Comparison of ENCODE assay signal across 8 cellular contexts in the genomic region with DNA sequence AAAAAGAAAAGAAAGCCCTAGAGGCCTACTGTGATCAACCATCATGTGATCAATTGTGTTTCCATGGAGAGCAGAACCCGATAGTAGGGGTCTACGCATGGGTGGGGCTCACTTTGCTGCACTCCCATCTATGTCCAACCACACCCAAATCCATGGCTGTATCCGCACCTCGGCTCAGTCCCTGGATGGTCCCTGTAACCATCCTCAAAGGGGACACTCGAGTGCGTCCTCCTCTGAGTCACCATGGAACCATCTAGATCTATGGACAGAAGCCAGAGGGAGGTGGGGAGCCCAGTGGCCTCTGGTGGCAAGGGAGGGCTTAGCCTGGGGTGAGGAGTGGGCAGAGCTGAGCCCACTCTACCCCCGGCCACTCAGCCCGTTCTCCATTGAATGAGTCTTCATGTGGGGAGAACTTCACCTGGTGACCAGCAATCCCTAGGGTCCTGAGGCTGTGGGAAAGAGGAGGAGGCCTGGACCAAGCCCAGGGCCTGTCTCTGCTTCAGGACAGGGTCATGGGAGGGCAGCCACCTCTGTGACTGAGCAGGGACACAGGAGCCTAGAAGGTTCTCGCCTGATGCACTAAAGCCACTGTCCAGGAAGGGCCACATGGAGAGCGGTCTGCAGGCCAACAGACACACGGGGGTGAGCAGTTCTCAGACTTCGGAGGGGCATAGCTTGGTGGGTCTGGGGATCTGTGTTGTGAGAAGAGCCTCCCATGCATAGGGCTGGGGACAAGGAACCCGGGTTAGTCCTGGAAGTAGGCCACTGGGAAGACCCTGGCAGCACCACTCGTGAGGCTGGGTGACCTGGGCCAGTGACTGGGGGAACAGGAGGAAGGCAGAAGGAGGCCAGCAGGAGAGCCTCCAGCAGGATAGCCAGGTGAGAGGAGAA. TPM values are rescaled to one million over a fixed set of nuclear protein-coding genes. Genes with fewer than 3 reads are reported as not detected.
DNase-seq lines count a peak whose midpoint lies in the region; ATAC-seq and TF ChIP-seq lines count a peak whose summit lies in the region.

No MANE protein-coding gene starts in this region.

- DNase-seq in H7 (no peak), WTC11 (ENCODE audit: low spot score) (no peak), sciatic nerve (ENCODE audit: low spot score) (peak; percentile 50), foreskin keratinocyte (no peak), aorta (no peak), middle frontal gyrus (ENCODE audit: extremely low spot score, low spot score) (no peak)

- H3K4me3 Mint-ChIP-seq in WTC11, result peak overlapping the region; percentile 88

- H3K27ac ChIP-seq in gastroesophageal sphincter (no peak overlapping the region), foreskin keratinocyte (no peak overlapping the region), aorta (ENCODE audit: low read depth in 1 of 2, low read length in 2 of 2) (no peak overlapping the region)

- no peak overlapping the region for H3K27ac Mint-ChIP-seq in WTC11

- H3K4me1 Mint-ChIP-seq in WTC11, result peaks cover 11% of the 10 kb centered on the region

- TF ChIP-seq POLR2A in gastroesophageal sphincter (IDR thresholded peaks at IDR 0.05), result no peak

- peaks cover 45% of the 10 kb centered on the region for H3K27me3 ChIP-seq in H7 (ENCODE audit: control insufficient read depth, insufficient read depth, low read length)
- H3K27me3 ChIP-seq in gastroesophageal sphincter, result peaks cover 97% of the 10 kb centered on the region
- peaks cover 30% of the 10 kb centered on the region for H3K27me3 ChIP-seq in foreskin keratinocyte
- H3K27me3 ChIP-seq in aorta (ENCODE audit: control insufficient read depth in 1 of 2, insufficient read depth in 2 of 2, low read length in 1 of 2), result no peaks in the 10 kb centered on the region

- CTCF ChIA-PET in WTC11 (lab: Charles Lee), result interaction anchor here (1.4 to 1.7 kb wide), 3 partner anchors 11 to 65 kb away, joined by 7 to 18 read pairs (median 10); no protein-coding TSS in a partner anchor

- H3K4me1 ChIP-seq in gastroesophageal sphincter (peaks cover 0 to 18% (median 11%) of the 10 kb centered on the region in 3 donors), foreskin keratinocyte (no peaks in the 10 kb centered on the region), aorta (ENCODE audit: control insufficient read depth in 1 of 2, insufficient read depth in 2 of 2, low read length in 2 of 2) (no peaks in the 10 kb centered on the region)

- POLR2A ChIA-PET in WTC11 (lab: Charles Lee), result no interaction called here

- H3K9me3 ChIP-seq in gastroesophageal sphincter (no peaks in the 10 kb centered on the region), aorta (ENCODE audit: control insufficient read depth, low read length) (peaks cover 2% of the 10 kb centered on the region)

- peaks cover 96% of the 10 kb centered on the region for H3K27me3 Mint-ChIP-seq in WTC11 (ENCODE audit: low read depth)

- H3K4me3 ChIP-seq in H7 (ENCODE audit: insufficient read depth, low read depth, low read length), result peak overlapping the region; percentile 62
- H3K4me3 ChIP-seq in gastroesophageal sphincter, result peak overlapping the region; percentile 41 to 63
- H3K4me3 ChIP-seq in aorta (ENCODE audit: low read length in 2 of 2), result no peak overlapping the region

- 79 to 100% methylated on average over 2 to 5 of the region's 14 CpGs for WGBS in gastroesophageal sphincter (ENCODE audit: low coverage in 1 of 2), 2 donors
- 84 to 87% methylated on average over 14 of the region's 14 CpGs for WGBS in aorta, 2 donors

- TF ChIP-seq CTCF in WTC11 (IDR thresholded peaks at IDR 0.05) (no peak), gastroesophageal sphincter (IDR thresholded peaks at IDR 0.05) (no peak), foreskin keratinocyte (conservative IDR thresholded peaks at IDR 0.05) (no peak)

- intact Hi-C loops in sciatic nerve (cut with DNase I) (no loop called here), aorta (cut with DNase I) (no loop called here)

- no peak for TF ChIP-seq EP300 in gastroesophageal sphincter (IDR thresholded peaks at IDR 0.05)

- ATAC-seq in WTC11, result no peak
- no peak for ATAC-seq in gastroesophageal sphincter
- ATAC-seq in sciatic nerve, result no peak
- no peak for ATAC-seq in foreskin keratinocyte
- no peak for ATAC-seq in aorta (ENCODE audit: low FRiP score)
- no peak for ATAC-seq in GM19463 (IDR thresholded peaks at IDR 0.05; ENCODE audit: unreplicated experiment)

- no peaks in the 10 kb centered on the region for H3K36me3 Mint-ChIP-seq in WTC11

- no peaks in the 10 kb centered on the region for H3K9me3 Mint-ChIP-seq in WTC11

- H3K36me3 ChIP-seq in H7 (replicated peaks; ENCODE audit: control insufficient read depth, insufficient read depth, low read length) (no peaks in the 10 kb centered on the region), gastroesophageal sphincter (no peaks in the 10 kb centered on the region), aorta (ENCODE audit: control insufficient read depth in 1 of 2, insufficient read depth in 2 of 2, low read length in 1 of 2) (no peaks in the 10 kb centered on the region)

TF ChIP-seq in WTC11, 78 proteins besides CTCF, POLR2A, EP300 and RAD21:
- TF ChIP-seq, protein P1, sequence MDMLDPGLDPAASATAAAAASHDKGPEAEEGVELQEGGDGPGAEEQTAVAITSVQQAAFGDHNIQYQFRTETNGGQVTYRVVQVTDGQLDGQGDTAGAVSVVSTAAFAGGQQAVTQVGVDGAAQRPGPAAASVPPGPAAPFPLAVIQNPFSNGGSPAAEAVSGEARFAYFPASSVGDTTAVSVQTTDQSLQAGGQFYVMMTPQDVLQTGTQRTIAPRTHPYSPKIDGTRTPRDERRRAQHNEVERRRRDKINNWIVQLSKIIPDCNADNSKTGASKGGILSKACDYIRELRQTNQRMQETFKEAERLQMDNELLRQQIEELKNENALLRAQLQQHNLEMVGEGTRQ (CRISPR knock-in tag; IDR thresholded peaks at IDR 0.05), result no peak
- TF ChIP-seq ZMAT4 (CRISPR knock-in tag; IDR thresholded peaks at IDR 0.05), result no peak
- TF ChIP-seq TP53 (CRISPR knock-in tag; IDR thresholded peaks at IDR 0.05), result no peak

RNA-seq across cellular contexts. Expression of gene RAET1L, which starts 19.3 kb away (rescaled TPM):
- total RNA-seq in H7 (2014; rRNA removed; shearing (Covaris generic)), result not detected in 2 replicates
- total RNA-seq in WTC11 (2021) (not detected in 3 replicates), gastroesophageal sphincter (under 1 TPM in 2 of 4 donors, not detected in 2; 0.23 to 0.62 TPM), sciatic nerve (not detected), foreskin keratinocyte (1.1 and 2.4 TPM in 2 replicates), aorta (not detected)
- polyA plus RNA-seq in foreskin keratinocyte (1.4 and 1.9 TPM in 2 replicates), aorta (not detected)

RNA-seq across cellular contexts. Expression of gene ULBP1, which starts 42.3 kb away (rescaled TPM):
- 0.28 and 0.33 TPM in 2 replicates for total RNA-seq in H7 (2014; rRNA removed; shearing (Covaris generic))
- total RNA-seq in WTC11 (2021) (0.64 to 0.81 TPM (median 0.64 TPM) in 3 replicates), gastroesophageal sphincter (under 1 TPM in 2 of 4 donors, not detected in 2; 0.07 to 0.27 TPM), sciatic nerve (not detected), foreskin keratinocyte (1.9 and 6.4 TPM in 2 replicates), aorta (under 1 TPM in 1 of 2 donors, not detected in 1; 0.13 TPM)
- polyA plus RNA-seq in foreskin keratinocyte (0.93 and 2.9 TPM in 2 replicates), aorta (under 1 TPM in 1 of 2 donors, not detected in 1; 0.38 TPM)

Comparison
In these comparisons a context has a peak if more than half of its experiments do, and no peak if none do; other contexts are left out.
1. H3K4me3 ChIP-seq: peak in H7 (single experiment) and gastroesophageal sphincter (2 of 2); none in aorta (0 of 2).